7 cellular contexts compared by ENCODE assay signal in the genomic region with DNA sequence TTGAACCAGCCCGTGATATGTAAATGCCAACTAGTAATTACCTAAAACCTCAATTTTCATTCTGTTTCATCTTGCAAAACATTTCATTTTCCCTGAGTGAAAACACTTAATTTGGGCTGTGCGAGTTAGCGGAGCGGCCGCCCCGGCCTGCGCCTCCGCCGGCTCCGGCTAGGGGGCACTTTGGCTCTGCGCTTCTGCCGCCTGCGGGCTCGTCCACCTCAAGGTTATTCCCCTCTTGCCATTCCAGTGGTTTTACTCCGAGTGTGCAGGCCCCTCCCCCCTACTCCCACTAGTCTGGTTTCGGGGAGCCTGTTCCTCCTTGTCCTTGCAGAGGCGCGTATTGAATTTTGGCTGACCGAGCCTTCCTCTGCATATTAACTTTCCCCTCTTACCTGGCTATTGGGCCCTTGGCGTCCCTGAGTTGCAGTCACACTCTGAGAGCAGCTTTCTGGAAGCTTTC. TPM values are rescaled to one million over a fixed set of nuclear protein-coding genes. Genes with fewer than 3 reads are reported as not detected.
DNase-seq lines count a peak whose midpoint lies in the region; ATAC-seq, FAIRE-seq and TF ChIP-seq lines count a peak whose summit lies in the region.

No MANE protein-coding gene starts in this region.

- SMC1A ChIA-PET in GM12878 (lab: Charles Lee; ENCODE audit: uncharacterized antibody, unreplicated experiment) = no interaction called here

- no peak for TF ChIP-seq POLR2A in GM12878 (IDR thresholded peaks at IDR 0.05; ENCODE audit: low read depth, low read length)

- H2AFZ ChIP-seq in GM12878 (ENCODE audit: control insufficient read depth, low read depth, low read length) = no peak overlapping the region

- CTCF ChIA-PET in GM12878 (lab: Yijun Ruan, JAX) = no interaction called here
- CTCF ChIA-PET in activated CD4-positive, alpha-beta memory T cell treated with anti-CD3 and anti-CD28 coated beads, Interleukin-2, amount 10 ng/mL, durations not matched to agents 7 days and 5 days (lab: Charles Lee) = interaction anchor here (1.5 kb wide), 1 partner anchor 9 kb away, joined by 3 read pairs; no protein-coding TSS in a partner anchor

- no peaks in the 10 kb centered on the region; the same call in 1 of the 2 replicates for H3K4me1 ChIP-seq in GM12878 (ENCODE audit: control insufficient read depth, insufficient read depth, low read length)
- peaks cover 0 to 31% (median 15%) of the 10 kb centered on the region in 4 donors for H3K4me1 ChIP-seq in tibial artery

- no peaks in the 10 kb centered on the region for H4K20me1 ChIP-seq in GM12878 (ENCODE audit: control insufficient read depth, insufficient read depth)

- H3K4me3 ChIP-seq in GM12878 (no peak overlapping the region), tibial artery (no peak overlapping the region)

- TF ChIP-seq CTCF in HFFc6 (IDR thresholded peaks at IDR 0.05) (peak; percentile 29; the same call in 1 of the 2 replicates), GM12878 (IDR thresholded peaks at IDR 0.05 in 2 of 3, conservative IDR thresholded peaks at IDR 0.05 in 1 of 3; ENCODE audit: control insufficient read depth in 2 of 3, extremely low read depth in 1 of 3, insufficient read depth in 1 of 3, low read depth in 3 of 3, low read length in 3 of 3) (peak; percentile 23 to 57 (median 25); a peak in 4 of 6 replicates), tibial artery (IDR thresholded peaks at IDR 0.05) (peak; percentile 32 to 43)

- H3K9me3 ChIP-seq in GM12878 (replicated peaks; ENCODE audit: control insufficient read depth, insufficient read depth, low read length) (no peaks in the 10 kb centered on the region), tibial artery (no peaks in the 10 kb centered on the region)

- 78% methylated on average over 20 of the region's 20 CpGs for WGBS in GM12878 (ENCODE audit: insufficient coverage, insufficient replicate concordance, low lambda C conversion rate, missing lambda C conversion rate)

- no peak for TF ChIP-seq EP300 in GM12878 (IDR thresholded peaks at IDR 0.05; ENCODE audit: borderline replicate concordance in 1 of 2, control insufficient read depth in 1 of 2, low read depth in 2 of 2, low read length in 2 of 2)

- in situ Hi-C loops in GM12878 (cut with MboI) = no loop called here

- no peaks in the 10 kb centered on the region for H3K9me3 Mint-ChIP-seq in HFFc6
- no peaks in the 10 kb centered on the region for H3K9me3 Mint-ChIP-seq in activated CD4-positive, alpha-beta memory T cell treated with anti-CD3 and anti-CD28 coated beads, Interleukin-2, amount 10 ng/mL, durations not matched to agents 7 days and 5 days

- RAD21 ChIA-PET in GM12878 (lab: Charles Lee; ENCODE audit: unreplicated experiment) = no interaction called here

- no peaks in the 10 kb centered on the region; the same call in none of the 2 replicates for H3K36me3 Mint-ChIP-seq in HFFc6 (ENCODE audit: low read depth)
- H3K36me3 Mint-ChIP-seq in activated CD4-positive, alpha-beta memory T cell treated with anti-CD3 and anti-CD28 coated beads, Interleukin-2, amount 10 ng/mL, durations not matched to agents 7 days and 5 days (ENCODE audit: low read depth) = no peaks in the 10 kb centered on the region

- no peak for FAIRE-seq in GM12878 (lab: Jason Lieb, UNC)

- H3K79me2 ChIP-seq in GM12878 (ENCODE audit: control insufficient read depth, insufficient read depth, low read length) = no peaks in the 10 kb centered on the region; the same call in 1 of the 2 replicates

- no peak for ATAC-seq in GM12878
- ATAC-seq in HG02973 (IDR thresholded peaks at IDR 0.05; ENCODE audit: unreplicated experiment) = no peak

- DNase-seq in HFFc6 = no peak
- no peak for DNase-seq in GM12878 (ENCODE audit: low read depth, low spot score)
- DNase-seq in iris pigment epithelial cell (ENCODE audit: low read depth) = peak; percentile 62
- no peak for DNase-seq in tibial artery
- no peak for DNase-seq in activated CD4-positive, alpha-beta memory T cell treated with anti-CD3 and anti-CD28 coated beads, Interleukin-2, amount 10 ng/mL, durations not matched to agents 7 days and 5 days
- DNase-seq in AML-193 (lab: John Stamatoyannopoulos, UW) = no peak

- 0 out of 4 replicates have a peak, but pooled peaks cover 0 to 3% of the 10 kb centered on the region in 2 experiments for H3K36me3 ChIP-seq in GM12878 (ENCODE audit: control insufficient read depth in 2 of 2, insufficient read depth in 2 of 2, low read length in 1 of 2)
- no peaks in the 10 kb centered on the region for H3K36me3 ChIP-seq in tibial artery

- no peaks in the 10 kb centered on the region for H3K27me3 ChIP-seq in GM12878 (replicated peaks in 1 of 2; ENCODE audit: control insufficient read depth in 2 of 2, insufficient read depth in 2 of 2, low read length in 1 of 2)
- no peaks in the 10 kb centered on the region for H3K27me3 ChIP-seq in tibial artery

- TF ChIP-seq RAD21 in GM12878 (IDR thresholded peaks at IDR 0.05; ENCODE audit: insufficient read depth, low read depth, low read length) = peak; percentile 52

- POLR2A ChIA-PET in GM12878 (lab: Charles Lee) = no interaction called here
- POLR2A ChIA-PET in activated CD4-positive, alpha-beta memory T cell treated with anti-CD3 and anti-CD28 coated beads, Interleukin-2, amount 10 ng/mL, durations not matched to agents 7 days and 5 days (lab: Charles Lee) = no interaction called here

- H3K27ac ChIP-seq in GM12878 (ENCODE audit: control insufficient read depth, insufficient read depth) (no peak overlapping the region), tibial artery (no peak overlapping the region)

- no peak overlapping the region for H3K27ac Mint-ChIP-seq in HFFc6
- no peak overlapping the region for H3K27ac Mint-ChIP-seq in activated CD4-positive, alpha-beta memory T cell treated with anti-CD3 and anti-CD28 coated beads, Interleukin-2, amount 10 ng/mL, durations not matched to agents 7 days and 5 days

- no peak overlapping the region for H3K9ac ChIP-seq in GM12878 (ENCODE audit: control insufficient read depth, insufficient read depth, low read length)

- no peak overlapping the region for H3K4me3 Mint-ChIP-seq in HFFc6
- no peak overlapping the region for H3K4me3 Mint-ChIP-seq in activated CD4-positive, alpha-beta memory T cell treated with anti-CD3 and anti-CD28 coated beads, Interleukin-2, amount 10 ng/mL, durations not matched to agents 7 days and 5 days

- H3K4me2 ChIP-seq in GM12878 (ENCODE audit: control insufficient read depth, insufficient read depth) = no peak overlapping the region

- no peaks in the 10 kb centered on the region; the same call in 1 of the 2 replicates for H3K27me3 Mint-ChIP-seq in HFFc6 (ENCODE audit: insufficient read depth)
- no peaks in the 10 kb centered on the region for H3K27me3 Mint-ChIP-seq in activated CD4-positive, alpha-beta memory T cell treated with anti-CD3 and anti-CD28 coated beads, Interleukin-2, amount 10 ng/mL, durations not matched to agents 7 days and 5 days

- intact Hi-C loops in GM12878 (cut with micrococcal nuclease; ENCODE audit: unreplicated experiment) = no loop called here
- intact Hi-C loops in tibial artery (cut with DNase I; ENCODE audit: low total_unique reads) = no loop called here

- H3K4me1 Mint-ChIP-seq in HFFc6 (ENCODE audit: low read depth) = peaks cover 35% of the 10 kb centered on the region
- peaks cover 4% of the 10 kb centered on the region for H3K4me1 Mint-ChIP-seq in activated CD4-positive, alpha-beta memory T cell treated with anti-CD3 and anti-CD28 coated beads, Interleukin-2, amount 10 ng/mL, durations not matched to agents 7 days and 5 days

- no TSS peak for BruUV-seq in GM12878 (replicated peaks; lab: Mats Ljungman, UMichigan)

RNA-seq across cellular contexts. Expression of a gene that starts 55.6 kb away (rescaled TPM):
- total RNA-seq in HFFc6 (2021; fragmentation: NEBNext Ultra II Directional; extraction: Animal tissue kit (Norgen Biotek cat#: 25700)) = 10 to 100 TPM; 23.1 to 28.4 (median 26.0) TPM
- 20.9 and 23.3 TPM in 2 replicates for total RNA-seq in GM12878 (2013; cell fraction: nucleolus; rRNA removed)
- 14.1 and 14.6 TPM in 2 replicates for total RNA-seq in GM12878 (2014; rRNA removed)
- 7.6 and 11.3 TPM in 2 replicates for total RNA-seq in GM12878 (2014; rRNA removed; fragmentation: Illumina TruSeq; extraction: Trizol)
- total RNA-seq in GM12878 (2021) = 21.5 and 21.9 TPM in 2 replicates
- 5.1 TPM for polyA plus RNA-seq in GM12878 (2011; ENCODE audit: low read depth)
- 4.0 and 6.0 TPM in 2 replicates for polyA plus RNA-seq in GM12878 (2011; rRNA removed)
- polyA plus RNA-seq in GM12878 (2011; cell fraction: cytosol; rRNA removed) = 8.3 and 10.1 TPM in 2 replicates
- polyA plus RNA-seq in GM12878 (2011; cell fraction: nucleus; rRNA removed) = 19.6 and 30.4 TPM in 2 replicates
- polyA plus RNA-seq in GM12878 (2012) = 15.9 and 16.2 TPM in 2 replicates
- polyA plus RNA-seq in GM12878 (2014; fragmentation: Illumina TruSeq; extraction: Trizol) = 3.3 and 10.7 TPM in 2 replicates
- polyA plus RNA-seq in GM12878 (2014; fragmentation: Nextera tagmentation; extraction: Ambion mirVana) = 1 to 10 TPM; 1.4 to 1.5 TPM
- 12.8 and 15.6 TPM in 2 replicates for polyA plus RNA-seq in GM12878 (2014; rRNA removed)
- polyA plus RNA-seq in GM12878 (2016; fragmentation: Nextera tagmentation; extraction: Ambion mirVana) = 10 to 100 TPM; 20.6 to 23.2 TPM
- 3.2 and 8.4 TPM in 2 replicates for polyA minus RNA-seq in GM12878 (2011; rRNA and poly(A)+ RNA removed)
- polyA minus RNA-seq in GM12878 (2011; cell fraction: cytosol; rRNA and poly(A)+ RNA removed) = 5.2 and 7.4 TPM in 2 replicates
- 8.6 and 14.5 TPM in 2 replicates for polyA minus RNA-seq in GM12878 (2011; cell fraction: nucleus; rRNA and poly(A)+ RNA removed)
- total RNA-seq in activated CD4-positive, alpha-beta memory T cell treated with anti-CD3 and anti-CD28 coated beads, Interleukin-2, amount 10 ng/mL, durations not matched to agents 7 days and 5 days = 10 to 100 TPM; 18.9 to 20.1 TPM

RNA-seq across cellular contexts. Expression of a gene that starts 58.0 kb away (rescaled TPM):
- total RNA-seq in HFFc6 (2021; fragmentation: NEBNext Ultra II Directional; extraction: Animal tissue kit (Norgen Biotek cat#: 25700)) = 10 to 100 TPM; 44.1 to 58.6 (median 48.4) TPM
- 39.4 and 39.5 TPM in 2 replicates for total RNA-seq in GM12878 (2013; cell fraction: nucleolus; rRNA removed)
- total RNA-seq in GM12878 (2014; rRNA removed) (41.2 and 43.3 TPM in 2 replicates), GM12878 (2014; rRNA removed; fragmentation: Illumina TruSeq; extraction: Trizol) (43.0 and 49.2 TPM in 2 replicates), GM12878 (2021) (56.0 and 56.4 TPM in 2 replicates)
- polyA plus RNA-seq in GM12878 (2011; ENCODE audit: low read depth) = 14.8 TPM
- polyA plus RNA-seq in GM12878 (2011; rRNA removed) (32.8 and 38.1 TPM in 2 replicates), GM12878 (2014; fragmentation: Illumina TruSeq; extraction: Trizol) (31.7 and 37.4 TPM in 2 replicates), GM12878 (2014; fragmentation: Nextera tagmentation; extraction: Ambion mirVana) (10 to 100 TPM; 55.6 to 57.3 TPM), GM12878 (2014; rRNA removed) (36.1 and 41.1 TPM in 2 replicates), GM12878 (2016; fragmentation: Nextera tagmentation; extraction: Ambion mirVana) (10 to 100 TPM; 78.8 to 83.8 TPM)
- 33.6 and 35.5 TPM in 2 replicates for polyA plus RNA-seq in GM12878 (2011; cell fraction: cytosol; rRNA removed)
- 13.9 and 15.4 TPM in 2 replicates for polyA plus RNA-seq in GM12878 (2011; cell fraction: nucleus; rRNA removed)
- 21.9 and 23.7 TPM in 2 replicates for polyA plus RNA-seq in GM12878 (2012)
- polyA minus RNA-seq in GM12878 (2011; rRNA and poly(A)+ RNA removed) = 53.0 and 57.9 TPM in 2 replicates
- 11.3 and 12.0 TPM in 2 replicates for polyA minus RNA-seq in GM12878 (2011; cell fraction: cytosol; rRNA and poly(A)+ RNA removed)
- polyA minus RNA-seq in GM12878 (2011; cell fraction: nucleus; rRNA and poly(A)+ RNA removed) = 5.2 and 7.7 TPM in 2 replicates
- 10 to 100 TPM; 23.5 to 24.2 TPM for total RNA-seq in activated CD4-positive, alpha-beta memory T cell treated with anti-CD3 and anti-CD28 coated beads, Interleukin-2, amount 10 ng/mL, durations not matched to agents 7 days and 5 days
